ENCODE assay signal across 11 cellular contexts in genomic region chr2:74188018-74188601, GRCh38. TPM values are rescaled to one million over a fixed set of nuclear protein-coding genes. Genes with fewer than 3 reads are reported as not detected.
DNase-seq lines count a peak whose midpoint lies in the region; FAIRE-seq and TF ChIP-seq lines count a peak whose summit lies in the region.
"Had no signal": no experiment of that assay in that cellular context is flagged by ENCODE, and none has a peak within 500 bp of the region (broad histone marks: within the 10 kb centered on the region; RNA-seq: fewer than 3 reads in every experiment).

No MANE protein-coding gene starts in this region.

- H3K9me3 ChIP-seq in keratinocyte (ENCODE audit: control insufficient read depth, low read depth, low read length): no peaks in the 10 kb centered on the region

- H3K4me3 ChIP-seq in keratinocyte (ENCODE audit: control insufficient read depth in 2 of 3, extremely low read depth in 1 of 3, insufficient read depth in 2 of 3, low read depth in 1 of 3, low read length in 3 of 3): no peak overlapping the region

- H3K9me1 ChIP-seq in keratinocyte (ENCODE audit: control insufficient read depth, extremely low read depth, insufficient read depth, low read length): no peaks in the 10 kb centered on the region

- peak; percentile 96 for FAIRE-seq in keratinocyte (lab: Jason Lieb, UNC)
- FAIRE-seq: G401.6 had no signal

- in situ Hi-C loops in Caki2 (cut with HindIII; ENCODE audit: low pct_unique_long_range_greater_than_20kb, low sequenced_read_pairs): no loop called here

- H3K4me2 ChIP-seq in keratinocyte (ENCODE audit: control insufficient read depth, extremely low read depth, insufficient read depth, low read depth, low read length): peak overlapping the region; percentile 42

- H3K36me3 ChIP-seq in keratinocyte (ENCODE audit: control insufficient read depth in 2 of 2, extremely low read depth in 1 of 2, insufficient read depth in 2 of 2, low read length in 2 of 2): no peaks in the 10 kb centered on the region

- no peaks in the 10 kb centered on the region for H3K27me3 ChIP-seq in keratinocyte (ENCODE audit: control insufficient read depth, extremely low read depth, insufficient read depth, low read length)

- peaks cover 15% of the 10 kb centered on the region for H3K4me1 ChIP-seq in keratinocyte (ENCODE audit: control insufficient read depth, extremely low read depth, insufficient read depth, low read length)

- peak; percentile 30 for DNase-seq in Caki2 (ENCODE audit: low read depth)
- peak; percentile 56 for DNase-seq in LoVo (ENCODE audit: low spot score)
- DNase-seq in astrocyte of the hippocampus (ENCODE audit: low read depth, low spot score): peak; percentile 77
- DNase-seq in keratinocyte (ENCODE audit: low read depth, low spot score): peak; percentile 85
- no peak for DNase-seq in mesenteric fat pad (ENCODE audit: low spot score)
- DNase-seq in globus pallidus (ENCODE audit: low spot score): no peak
- DNase-seq in NCI-H2029 treated with DMSO at 0.1 percent for 48 hours (lab: John Stamatoyannopoulos, UW): no peak
- DNase-seq in central memory CD4-positive, alpha-beta T cell: no peak
- DNase-seq: stimulated activated CD4-positive, alpha-beta T cell treated with anti-CD3 and anti-CD28 coated beads, Interleukin-4, amount 100 ng/mL, for 1 hour; T-helper 2 cell had no signal

- H3K9ac ChIP-seq in keratinocyte (ENCODE audit: control insufficient read depth, extremely low read depth, insufficient read depth, low read length): peak overlapping the region; percentile 14

- peak overlapping the region; percentile 59 for H3K27ac ChIP-seq in keratinocyte (ENCODE audit: control insufficient read depth, insufficient read depth, low read length)

- dilution Hi-C loops in keratinocyte (cut with MboI; ENCODE audit: extremely low pct_ligation_motif_present, low sequenced_read_pairs): no loop called here

- no peak for TF ChIP-seq CTCF in keratinocyte (optimal IDR thresholded peaks at IDR 0.05 in 1 of 3, IDR thresholded peaks at IDR 0.05 in 1 of 3, conservative IDR thresholded peaks at IDR 0.05 in 1 of 3; ENCODE audit: extremely low read depth in 1 of 3, insufficient read depth in 2 of 3, low read length in 3 of 3)

- no peaks in the 10 kb centered on the region for H3K79me2 ChIP-seq in keratinocyte (ENCODE audit: control insufficient read depth, insufficient read depth, low read length)

- H4K20me1 ChIP-seq in keratinocyte (ENCODE audit: control insufficient read depth, extremely low read depth, insufficient read depth, low read length): no peaks in the 10 kb centered on the region

- H2AFZ ChIP-seq in keratinocyte (ENCODE audit: control insufficient read depth, low read length): peak overlapping the region; percentile 70

RNA-seq across cellular contexts. Expression of gene MOB1A, which starts 9.4 kb away (rescaled TPM):
- total RNA-seq in Caki2 (2014; rRNA removed; shearing (Covaris generic); ENCODE audit: low replicate concordance): 119 and 173 TPM in 2 replicates
- polyA plus RNA-seq in keratinocyte: 53.6 to 92.4 TPM (median 59.2 TPM) in 3 replicates
- polyA plus RNA-seq in keratinocyte (2011; ENCODE audit: low read depth): 118 TPM
- polyA plus RNA-seq in keratinocyte (2011; cell fraction: cytosol; rRNA removed): 38.5 and 95.8 TPM in 2 replicates
- polyA plus RNA-seq in keratinocyte (2011; cell fraction: nucleus; rRNA removed): 36.0 and 41.8 TPM in 2 replicates
- polyA plus RNA-seq in keratinocyte (2012; ENCODE audit: low replicate concordance): 47.0 and 53.2 TPM in 2 replicates
- 22.5 to 141 TPM (median 61.8 TPM) in 3 replicates for polyA minus RNA-seq in keratinocyte
- 49.3 TPM for polyA minus RNA-seq in keratinocyte (2011; cell fraction: cytosol; rRNA and poly(A)+ RNA removed)
- 18.6 and 32.9 TPM in 2 replicates for polyA minus RNA-seq in keratinocyte (2011; cell fraction: nucleus; rRNA and poly(A)+ RNA removed)
- 109 TPM for total RNA-seq in mesenteric fat pad

RNA-seq across cellular contexts. Expression of gene MTHFD2, which starts 10.3 kb away (rescaled TPM):
- 197 and 274 TPM in 2 replicates for total RNA-seq in Caki2 (2014; rRNA removed; shearing (Covaris generic); ENCODE audit: low replicate concordance)
- 50.9 to 114 TPM (median 80.3 TPM) in 3 replicates for polyA plus RNA-seq in keratinocyte
- 73.3 TPM for polyA plus RNA-seq in keratinocyte (2011; ENCODE audit: low read depth)
- 40.3 and 79.7 TPM in 2 replicates for polyA plus RNA-seq in keratinocyte (2011; cell fraction: cytosol; rRNA removed)
- polyA plus RNA-seq in keratinocyte (2011; cell fraction: nucleus; rRNA removed): 29.2 and 38.5 TPM in 2 replicates
- 66.8 and 94.0 TPM in 2 replicates for polyA plus RNA-seq in keratinocyte (2012; ENCODE audit: low replicate concordance)
- 37.6 to 70.6 TPM (median 57.1 TPM) in 3 replicates for polyA minus RNA-seq in keratinocyte
- 33.2 TPM for polyA minus RNA-seq in keratinocyte (2011; cell fraction: cytosol; rRNA and poly(A)+ RNA removed)
- polyA minus RNA-seq in keratinocyte (2011; cell fraction: nucleus; rRNA and poly(A)+ RNA removed): 17.4 and 23.7 TPM in 2 replicates
- total RNA-seq in mesenteric fat pad: 47.4 TPM

RNA-seq across cellular contexts. Expression of gene BOLA3, which starts 40.4 kb away (rescaled TPM):
- 112 and 147 TPM in 2 replicates for total RNA-seq in Caki2 (2014; rRNA removed; shearing (Covaris generic); ENCODE audit: low replicate concordance)
- 66.0 to 116 TPM (median 80.6 TPM) in 3 replicates for polyA plus RNA-seq in keratinocyte
- 34.6 TPM for polyA plus RNA-seq in keratinocyte (2011; ENCODE audit: low read depth)
- polyA plus RNA-seq in keratinocyte (2011; cell fraction: cytosol; rRNA removed): 64.0 and 106 TPM in 2 replicates
- 18.4 and 22.2 TPM in 2 replicates for polyA plus RNA-seq in keratinocyte (2011; cell fraction: nucleus; rRNA removed)
- 42.4 and 107 TPM in 2 replicates for polyA plus RNA-seq in keratinocyte (2012; ENCODE audit: low replicate concordance)
- 3.0 to 17.0 TPM (median 6.6 TPM) in 3 replicates for polyA minus RNA-seq in keratinocyte
- 40.5 TPM for polyA minus RNA-seq in keratinocyte (2011; cell fraction: cytosol; rRNA and poly(A)+ RNA removed)
- 2.3 and 6.6 TPM in 2 replicates for polyA minus RNA-seq in keratinocyte (2011; cell fraction: nucleus; rRNA and poly(A)+ RNA removed)
- 42.2 TPM for total RNA-seq in mesenteric fat pad

Comparison
In these comparisons a context has a peak if more than half of its experiments do, and no peak if none do; other contexts are left out.
1. DNase-seq: peak in Caki2 (single experiment), LoVo (single experiment), astrocyte of the hippocampus (single experiment) and keratinocyte (single experiment); none in mesenteric fat pad (single experiment), globus pallidus (single experiment), NCI-H2029 treated with DMSO at 0.1 percent for 48 hours (single experiment) and central memory CD4-positive, alpha-beta T cell (single experiment).